16 cellular contexts compared by ENCODE assay signal in genomic region chr4:127533028-127533700, GRCh38.
DNase-seq lines count a peak whose midpoint lies in the region; ATAC-seq and TF ChIP-seq lines count a peak whose summit lies in the region.
"Had no signal": no experiment of that assay in that cellular context is flagged by ENCODE, and none has a peak within 500 bp of the region (broad histone marks: within the 10 kb centered on the region; RNA-seq: fewer than 3 reads in every experiment).

No MANE protein-coding gene starts in this region.

- H3K27me3 ChIP-seq in adrenal gland (no peaks in the 10 kb centered on the region), lower lobe of right lung (ENCODE audit: low read depth) (no peaks in the 10 kb centered on the region), tibial nerve (no peaks in the 10 kb centered on the region)

- peaks cover 0 to 8% of the 10 kb centered on the region in 2 donors for H3K4me1 ChIP-seq in adrenal gland (replicated peaks in 1 of 2)
- peaks cover 14% of the 10 kb centered on the region for H3K4me1 ChIP-seq in lower lobe of right lung
- H3K4me1 ChIP-seq in tibial nerve, result peaks cover 0 to 14% (median 3%) of the 10 kb centered on the region in 4 donors

- H3K4me3 ChIP-seq in adrenal gland (no peak overlapping the region), fibroblast of mammary gland (ENCODE audit: control insufficient read depth, low read depth, low read length) (no peak overlapping the region), lower lobe of right lung (no peak overlapping the region), tibial nerve (no peak overlapping the region)

- 57 to 78% (median 65%) methylated on average over 1 of the region's 1 CpG for WGBS in adrenal gland, 4 donors
- 35 to 60% methylated on average over 1 of the region's 1 CpG for WGBS in tibial nerve, 2 donors

- no peaks in the 10 kb centered on the region for H3K36me3 ChIP-seq in adrenal gland (replicated peaks in 1 of 2)
- no peaks in the 10 kb centered on the region for H3K36me3 ChIP-seq in lower lobe of right lung
- H3K36me3 ChIP-seq in tibial nerve, result no peaks in the 10 kb centered on the region

- H3K9me3 Mint-ChIP-seq in activated naive CD4-positive, alpha-beta T cell treated with anti-CD3 and anti-CD28 coated beads, Interleukin-2, amount 50 U/mL, for 72 hours, result peaks cover 0 to 3% of the 10 kb centered on the region in 2 donors
- H3K9me3 Mint-ChIP-seq: activated B cell treated with CpG ODN at 0.5 μM for 24 hours had no signal

- intact Hi-C loops in adrenal gland (cut with DNase I), result no loop called here
- intact Hi-C loops in lower lobe of right lung (cut with DNase I), result no loop called here

- no peaks in the 10 kb centered on the region for H3K9me3 ChIP-seq in adrenal gland (replicated peaks in 1 of 3)
- peaks cover 6% of the 10 kb centered on the region for H3K9me3 ChIP-seq in lower lobe of right lung
- H3K9me3 ChIP-seq in tibial nerve, result peaks cover 0 to 3% (median 0%) of the 10 kb centered on the region in 4 donors
- H3K9me3 ChIP-seq: SK-N-SH had no signal

- TF ChIP-seq EP300 in tibial nerve (IDR thresholded peaks at IDR 0.05), result peak in 1 of 2 donors; percentile 87

- no peak for TF ChIP-seq POLR2A in adrenal gland (IDR thresholded peaks at IDR 0.05)
- TF ChIP-seq POLR2A in tibial nerve (IDR thresholded peaks at IDR 0.05), result no peak

- no peak overlapping the region for H3K27ac Mint-ChIP-seq in activated naive CD4-positive, alpha-beta T cell treated with anti-CD3 and anti-CD28 coated beads, Interleukin-2, amount 50 U/mL, for 72 hours
- H3K27ac Mint-ChIP-seq: activated B cell treated with CpG ODN at 0.5 μM for 24 hours; CD4-positive, alpha-beta T cell; stimulated activated naive B cell treated with anti-CD40 and anti-IgM and Interleukin-4, amounts not matched to agents 10 μg/mL and 1 μg/mL and 100 μg/mL, for 72 hours had no signal

- TF ChIP-seq CTCF in adrenal gland (IDR thresholded peaks at IDR 0.05), result no peak
- TF ChIP-seq CTCF in fibroblast of mammary gland (conservative IDR thresholded peaks at IDR 0.05; ENCODE audit: control insufficient read depth, insufficient read depth, low read depth, low read length), result no peak
- TF ChIP-seq CTCF in lower lobe of right lung (IDR thresholded peaks at IDR 0.05), result no peak
- no peak for TF ChIP-seq CTCF in tibial nerve (IDR thresholded peaks at IDR 0.05)

- ATAC-seq in lower lobe of right lung (peak; percentile 72 to 77), HG02588 (IDR thresholded peaks at IDR 0.05; ENCODE audit: unreplicated experiment) (no peak)
- ATAC-seq in activated naive CD4-positive, alpha-beta T cell treated with anti-CD3 and anti-CD28 coated beads, Interleukin-2, amount 50 U/mL, for 72 hours, result no peak
- ATAC-seq: stimulated activated naive B cell treated with anti-CD40 and anti-IgM and Interleukin-4, amounts not matched to agents 10 μg/mL and 1 μg/mL and 100 μg/mL, for 72 hours had no signal

- no peak overlapping the region for H3K27ac ChIP-seq in adrenal gland
- no peak overlapping the region for H3K27ac ChIP-seq in lower lobe of right lung
- peak overlapping the region in 1 of 4 donors; percentile 42 for H3K27ac ChIP-seq in tibial nerve

- no peaks in the 10 kb centered on the region for H3K36me3 Mint-ChIP-seq in activated naive CD4-positive, alpha-beta T cell treated with anti-CD3 and anti-CD28 coated beads, Interleukin-2, amount 50 U/mL, for 72 hours
- H3K36me3 Mint-ChIP-seq: stimulated activated naive B cell treated with anti-CD40 and anti-IgM and Interleukin-4, amounts not matched to agents 10 μg/mL and 1 μg/mL and 100 μg/mL, for 72 hours had no signal

- DNase-seq in adrenal gland (peak; percentile 31 to 83 (median 58)), fibroblast of mammary gland (ENCODE audit: low read depth) (peak; percentile 64), lower lobe of right lung (no peak), tibial nerve (ENCODE audit: low spot score in 2 of 2) (peak; percentile 27 to 83)
- no peak for DNase-seq in activated naive CD4-positive, alpha-beta T cell treated with Interleukin-2 at 50 U/mL for 16 hours
- DNase-seq in activated naive CD4-positive, alpha-beta T cell treated with anti-CD3 and anti-CD28 coated beads, Interleukin-2, amount 50 U/mL, for 72 hours (ENCODE audit: low spot score in 2 of 2), result no peak
- DNase-seq: activated B cell treated with CpG ODN at 0.5 μM for 24 hours; activated CD8-positive, alpha-beta memory T cell treated with anti-CD3 and anti-CD28 coated beads, Interleukin-2, amount 50 U/mL, for 48 hours; amniotic stem cell; CD4-positive, alpha-beta T cell; hippocampal formation; NCI-H2107; SK-N-SH; stimulated activated CD4-positive, alpha-beta T cell treated with anti-CD3 and anti-CD28 coated beads, Interleukin-4, amount 100 ng/mL, for 24 hours; stimulated activated naive B cell treated with anti-CD40 and anti-IgM and Interleukin-4, amounts not matched to agents 10 μg/mL and 1 μg/mL and 100 μg/mL, for 72 hours had no signal

Comparison
In these comparisons a context has a peak if more than half of its experiments do, and no peak if none do; other contexts are left out.
1. DNase-seq: peak in adrenal gland (7 of 7), fibroblast of mammary gland (single experiment) and tibial nerve (2 of 2); none in lower lobe of right lung (single experiment), activated naive CD4-positive, alpha-beta T cell treated with Interleukin-2 at 50 U/mL for 16 hours (single experiment) and activated naive CD4-positive, alpha-beta T cell treated with anti-CD3 and anti-CD28 coated beads, Interleukin-2, amount 50 U/mL, for 72 hours (0 of 2).
2. ATAC-seq: peak in lower lobe of right lung (2 of 2); none in HG02588 (single experiment) and activated naive CD4-positive, alpha-beta T cell treated with anti-CD3 and anti-CD28 coated beads, Interleukin-2, amount 50 U/mL, for 72 hours (0 of 2).